ENCODE assay signal across 12 cellular contexts in genomic region chr4:184167576-184167975, GRCh38. TPM values are rescaled to one million over a fixed set of nuclear protein-coding genes. Genes with fewer than 3 reads are reported as not detected.
DNase-seq lines count a peak whose midpoint lies in the region; ATAC-seq lines count a peak whose summit lies in the region.
"Had no signal": no experiment of that assay in that cellular context is flagged by ENCODE, and none has a peak within 500 bp of the region (broad histone marks: within the 10 kb centered on the region; RNA-seq: fewer than 3 reads in every experiment).

No MANE protein-coding gene starts in this region.

- no peak overlapping the region for H3K4me3 Mint-ChIP-seq in stimulated activated memory B cell treated with anti-CD40 and anti-IgM and Interleukin-4, amounts not matched to agents 10 μg/mL and 1 μg/mL and 100 μg/mL, for 72 hours
- no peak overlapping the region for H3K4me3 Mint-ChIP-seq in activated T-helper 2 cell treated with anti-CD3 and anti-CD28 coated beads, Interferon-gamma antibody, Interleukin-2, Interleukin-4, amounts not matched to agents 10 μg/mL and 5 μg/mL and 100 μg/mL, durations not matched to agents 14 hours and 24 hours and 36 hours (ENCODE audit: low read depth)

- no peaks in the 10 kb centered on the region for H3K9me3 ChIP-seq in HUES6 (ENCODE audit: control insufficient read depth, insufficient read depth, low read depth, low read length)
- H3K9me3 ChIP-seq: Caco-2, MG63, mucosa of descending colon had no signal

- H3K4me1 Mint-ChIP-seq in stimulated activated memory B cell treated with anti-CD40 and anti-IgM and Interleukin-4, amounts not matched to agents 10 μg/mL and 1 μg/mL and 100 μg/mL, for 72 hours: peaks cover 13% of the 10 kb centered on the region
- H3K4me1 Mint-ChIP-seq in activated T-helper 2 cell treated with anti-CD3 and anti-CD28 coated beads, Interferon-gamma antibody, Interleukin-2, Interleukin-4, amounts not matched to agents 10 μg/mL and 5 μg/mL and 100 μg/mL, durations not matched to agents 14 hours and 24 hours and 36 hours (ENCODE audit: low read depth): peaks cover 17% of the 10 kb centered on the region

- intact Hi-C loops in head of caudate nucleus (cut with DNase I): no loop called here
- intact Hi-C loops in activated T-helper 2 cell treated with anti-CD3 and anti-CD28 coated beads, Interferon-gamma antibody, Interleukin-2, Interleukin-4, amounts not matched to agents 10 μg/mL and 5 μg/mL and 100 μg/mL, durations not matched to agents 14 hours and 24 hours and 36 hours (cut with micrococcal nuclease): loop anchor here (5.0 kb wide), 1 partner anchor 70 kb away; no protein-coding TSS in a partner anchor

- H3K36me3 Mint-ChIP-seq in stimulated activated memory B cell treated with anti-CD40 and anti-IgM and Interleukin-4, amounts not matched to agents 10 μg/mL and 1 μg/mL and 100 μg/mL, for 72 hours: no peaks in the 10 kb centered on the region
- H3K36me3 Mint-ChIP-seq in activated T-helper 2 cell treated with anti-CD3 and anti-CD28 coated beads, Interferon-gamma antibody, Interleukin-2, Interleukin-4, amounts not matched to agents 10 μg/mL and 5 μg/mL and 100 μg/mL, durations not matched to agents 14 hours and 24 hours and 36 hours (ENCODE audit: low read depth): no peaks in the 10 kb centered on the region

- H3K4me3 ChIP-seq in HUES6 (ENCODE audit: low read depth, low read length): peak overlapping the region; percentile 9; the same call in 1 of the 2 replicates
- H3K4me3 ChIP-seq: MG63, mucosa of descending colon had no signal

- DNase-seq in head of caudate nucleus: no peak
- no peak for DNase-seq in activated T-helper 2 cell treated with anti-CD3 and anti-CD28 coated beads, Interferon-gamma antibody, Interleukin-2, Interleukin-4, amounts not matched to agents 10 μg/mL and 5 μg/mL and 100 μg/mL, durations not matched to agents 14 hours and 24 hours and 36 hours (ENCODE audit: low spot score)
- no peak for DNase-seq in stimulated activated naive CD4-positive, alpha-beta T cell treated with Interleukin-2 at 50 U/mL for 16 hours (lab: John Stamatoyannopoulos, UW)
- DNase-seq: activated CD8-positive, alpha-beta memory T cell treated with anti-CD3 and anti-CD28 coated beads for 24 hours; Caco-2; MG63; mucosa of descending colon; stimulated activated CD8-positive, alpha-beta memory T cell treated with anti-CD3 and anti-CD28 coated beads, Interleukin-4, amount 100 ng/mL, for 48 hours had no signal

- ATAC-seq in GM19372 (IDR thresholded peaks at IDR 0.05; ENCODE audit: low read depth, unreplicated experiment) (peak; percentile 55), HG02678 (IDR thresholded peaks at IDR 0.05; ENCODE audit: unreplicated experiment) (peak; percentile 66)
- peak; percentile 69 for ATAC-seq in stimulated activated memory B cell treated with anti-CD40 and anti-IgM and Interleukin-4, amounts not matched to agents 10 μg/mL and 1 μg/mL and 100 μg/mL, for 72 hours

- peaks cover 91% of the 10 kb centered on the region for H3K27me3 Mint-ChIP-seq in stimulated activated memory B cell treated with anti-CD40 and anti-IgM and Interleukin-4, amounts not matched to agents 10 μg/mL and 1 μg/mL and 100 μg/mL, for 72 hours
- peaks cover 43% of the 10 kb centered on the region for H3K27me3 Mint-ChIP-seq in activated T-helper 2 cell treated with anti-CD3 and anti-CD28 coated beads, Interferon-gamma antibody, Interleukin-2, Interleukin-4, amounts not matched to agents 10 μg/mL and 5 μg/mL and 100 μg/mL, durations not matched to agents 14 hours and 24 hours and 36 hours (ENCODE audit: low read depth)

- no peaks in the 10 kb centered on the region for H3K36me3 ChIP-seq in HUES6 (ENCODE audit: control insufficient read depth, insufficient read depth, low read length)
- H3K36me3 ChIP-seq: MG63 had no signal

- no peak overlapping the region for H3K27ac Mint-ChIP-seq in stimulated activated memory B cell treated with anti-CD40 and anti-IgM and Interleukin-4, amounts not matched to agents 10 μg/mL and 1 μg/mL and 100 μg/mL, for 72 hours
- no peak overlapping the region for H3K27ac Mint-ChIP-seq in activated T-helper 2 cell treated with anti-CD3 and anti-CD28 coated beads, Interferon-gamma antibody, Interleukin-2, Interleukin-4, amounts not matched to agents 10 μg/mL and 5 μg/mL and 100 μg/mL, durations not matched to agents 14 hours and 24 hours and 36 hours

- no peak overlapping the region; the same call in 1 of the 2 replicates for H3K27ac ChIP-seq in HUES6 (ENCODE audit: low read depth, low read length)

- H3K27me3 ChIP-seq in HUES6 (ENCODE audit: control insufficient read depth, insufficient read depth, low read length): peaks cover 4% of the 10 kb centered on the region; the same call in 1 of the 2 replicates

- H3K4me1 ChIP-seq in HUES6 (ENCODE audit: control insufficient read depth, insufficient read depth, low read length): peaks cover 49% of the 10 kb centered on the region

- peak overlapping the region; percentile 15 for H3K9ac ChIP-seq in HUES6 (ENCODE audit: low read length)

- H3K9me3 Mint-ChIP-seq in stimulated activated memory B cell treated with anti-CD40 and anti-IgM and Interleukin-4, amounts not matched to agents 10 μg/mL and 1 μg/mL and 100 μg/mL, for 72 hours: no peaks in the 10 kb centered on the region
- no peaks in the 10 kb centered on the region for H3K9me3 Mint-ChIP-seq in activated T-helper 2 cell treated with anti-CD3 and anti-CD28 coated beads, Interferon-gamma antibody, Interleukin-2, Interleukin-4, amounts not matched to agents 10 μg/mL and 5 μg/mL and 100 μg/mL, durations not matched to agents 14 hours and 24 hours and 36 hours

RNA-seq across cellular contexts. Expression of gene ENPP6, which starts 50.1 kb away (rescaled TPM):
- total RNA-seq in activated T-helper 2 cell treated with anti-CD3 and anti-CD28 coated beads, Interferon-gamma antibody, Interleukin-2, Interleukin-4, amounts not matched to agents 10 μg/mL and 5 μg/mL and 100 μg/mL, durations not matched to agents 14 hours and 24 hours and 36 hours: 0.14 and 0.41 TPM in 2 replicates
- total RNA-seq: Caco-2 had no signal
